Comparison of ENCODE assay signal across 8 cellular contexts in the genomic region with DNA sequence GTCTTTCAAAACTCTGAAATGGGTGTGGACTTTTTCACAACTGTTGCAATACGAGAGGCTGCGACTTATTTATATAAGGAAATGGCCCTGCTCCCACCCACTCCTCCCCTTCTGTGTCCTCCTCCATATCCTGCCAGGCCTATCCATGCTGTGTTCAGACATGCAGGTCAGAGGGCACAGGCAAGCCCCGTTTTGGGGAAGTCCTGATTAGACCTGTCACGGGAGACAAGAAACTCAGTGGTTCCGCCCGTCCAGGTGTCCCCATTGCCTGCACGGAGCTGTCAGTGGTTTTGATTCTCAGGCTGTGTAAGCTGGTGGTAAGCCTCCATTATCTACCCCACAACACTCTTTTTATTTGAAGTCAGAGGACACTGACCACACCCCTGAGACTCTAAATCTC.
DNase-seq lines count a peak whose midpoint lies in the region; ATAC-seq and TF ChIP-seq lines count a peak whose summit lies in the region.
"Had no signal": no experiment of that assay in that cellular context is flagged by ENCODE, and none has a peak within 500 bp of the region (broad histone marks: within the 10 kb centered on the region; RNA-seq: fewer than 3 reads in every experiment).

No MANE protein-coding gene starts in this region.

- TF ChIP-seq CTCF in OCI-LY1 (IDR thresholded peaks at IDR 0.05; ENCODE audit: low read length) (no peak), smooth muscle cell (IDR thresholded peaks at IDR 0.05; ENCODE audit: borderline replicate concordance, insufficient read depth, poor library complexity, severe bottlenecking) (no peak)

- H3K36me3 ChIP-seq in OCI-LY1 (ENCODE audit: insufficient read depth, low read length): 0 out of 2 replicates have a peak, but pooled peaks cover 2% of the 10 kb centered on the region
- H3K36me3 ChIP-seq in smooth muscle cell (ENCODE audit: low read depth): no peaks in the 10 kb centered on the region
- H3K36me3 ChIP-seq: adrenal gland had no signal

- no peak overlapping the region for H3K4me3 ChIP-seq in OCI-LY1 (ENCODE audit: low read depth, low read length, poor library complexity, severe bottlenecking)
- H3K4me3 ChIP-seq in smooth muscle cell: no peak overlapping the region
- H3K4me3 ChIP-seq: adrenal gland had no signal

- H3K9me2 ChIP-seq in OCI-LY1 (ENCODE audit: low read depth, low read length): no peaks in the 10 kb centered on the region

- 67% methylated on average over 7 of the region's 7 CpGs for WGBS in smooth muscle cell (ENCODE audit: low lambda C conversion rate)

- H3K27me3 ChIP-seq in OCI-LY1 (ENCODE audit: insufficient read depth, low read length) (no peaks in the 10 kb centered on the region), smooth muscle cell (ENCODE audit: low read depth) (no peaks in the 10 kb centered on the region)
- H3K27me3 ChIP-seq: adrenal gland had no signal

- H2AFZ ChIP-seq in OCI-LY1 (ENCODE audit: low read length) (no peak overlapping the region), smooth muscle cell (ENCODE audit: low read depth) (no peak overlapping the region)

- no peaks in the 10 kb centered on the region for H4K20me1 ChIP-seq in OCI-LY1 (ENCODE audit: insufficient read depth, low read length)
- peaks cover 64% of the 10 kb centered on the region for H4K20me1 ChIP-seq in smooth muscle cell (ENCODE audit: low read depth)

- H3K9ac ChIP-seq in OCI-LY1 (ENCODE audit: low read length): no peak overlapping the region
- no peak overlapping the region for H3K9ac ChIP-seq in smooth muscle cell (ENCODE audit: low read depth)

- ATAC-seq in GM19351 (IDR thresholded peaks at IDR 0.05; ENCODE audit: unreplicated experiment) (peak; percentile 78), HG02870 (IDR thresholded peaks at IDR 0.05; ENCODE audit: unreplicated experiment) (peak; percentile 81)

- DNase-seq in smooth muscle cell (lab: John Stamatoyannopoulos, UW; ENCODE audit: unreplicated experiment) (no peak), middle frontal gyrus (ENCODE audit: extremely low spot score, low spot score) (no peak), NCI-H2081 treated with DMSO at 0.1 percent for 48 hours (lab: John Stamatoyannopoulos, UW) (no peak), NCI-H510A treated with DMSO at 0.1 percent for 48 hours (lab: John Stamatoyannopoulos, UW) (no peak)

- H3K9me3 ChIP-seq in OCI-LY1 (ENCODE audit: low read length) (no peaks in the 10 kb centered on the region), smooth muscle cell (replicated peaks; ENCODE audit: low read depth) (no peaks in the 10 kb centered on the region)
- H3K9me3 ChIP-seq: adrenal gland had no signal

- no peaks in the 10 kb centered on the region for H3F3A ChIP-seq in OCI-LY1 (ENCODE audit: insufficient read depth, low read length)
- H3F3A ChIP-seq in smooth muscle cell (ENCODE audit: low read depth): no peaks in the 10 kb centered on the region

- H3K4me2 ChIP-seq in OCI-LY1 (ENCODE audit: low read length) (peak overlapping the region; percentile 21; the same call in 1 of the 2 replicates), smooth muscle cell (peak overlapping the region; percentile 8)

- H3K4me1 ChIP-seq in OCI-LY1 (ENCODE audit: insufficient read depth, low read length, severe bottlenecking) (peaks cover 34% of the 10 kb centered on the region), smooth muscle cell (ENCODE audit: low read depth) (peaks cover 7% of the 10 kb centered on the region)

- H3K79me2 ChIP-seq in OCI-LY1 (ENCODE audit: insufficient read depth, low read length): no peaks in the 10 kb centered on the region
- peaks cover 6% of the 10 kb centered on the region for H3K79me2 ChIP-seq in smooth muscle cell (ENCODE audit: low read depth)

- H3K27ac ChIP-seq in OCI-LY1 (ENCODE audit: low read depth, low read length, poor library complexity, severe bottlenecking): peak overlapping the region; percentile 38
- no peak overlapping the region for H3K27ac ChIP-seq in smooth muscle cell (ENCODE audit: low read depth)
- H3K27ac ChIP-seq: adrenal gland had no signal
